In the genomic region with DNA sequence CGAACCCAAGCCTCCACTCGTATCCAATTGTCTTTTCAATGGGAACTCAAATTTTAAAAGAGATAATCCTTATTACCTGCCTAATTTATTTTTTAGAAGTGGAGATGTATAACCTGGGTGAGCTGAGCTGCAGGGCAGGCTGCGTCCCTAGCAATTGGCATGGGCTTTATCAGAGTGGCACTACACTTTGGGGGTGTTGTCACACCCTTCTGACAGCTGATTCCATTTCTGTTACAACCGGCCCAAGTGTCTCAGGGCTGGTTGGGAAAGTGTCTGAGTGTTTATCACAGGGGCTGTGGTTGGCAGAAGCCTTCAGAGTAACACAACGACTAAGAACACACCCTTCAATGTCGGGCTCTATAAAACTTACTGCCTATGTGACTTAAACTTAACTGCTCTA, we compare ENCODE assay signal across 25 cellular contexts.
"Had no signal": no experiment of that assay in that cellular context is flagged by ENCODE, and none has a peak within 500 bp of the region (broad histone marks: within the 10 kb centered on the region; RNA-seq: fewer than 3 reads in every experiment).

No MANE protein-coding gene starts in this region.

- H3K27me3 ChIP-seq: neural progenitor cell, ovary, right lobe of liver, stomach, thyroid gland, tibial nerve, upper lobe of left lung, vagina had no signal

- ATAC-seq: naive thymus-derived CD4-positive, alpha-beta T cell; natural killer cell; psoas muscle; right lobe of liver; stimulated activated effector memory CD8-positive, alpha-beta T cell treated with anti-CD3 and anti-CD28 coated beads, Interleukin-12 subunit alpha, Interleukin-12 subunit beta, amount 100 ng/mL, for 72 hours; stimulated activated naive B cell treated with anti-CD40 and anti-IgM and Interleukin-4, amounts not matched to agents 10 μg/mL and 1 μg/mL and 100 μg/mL, for 72 hours had no signal

- DNase-seq: naive thymus-derived CD4-positive, alpha-beta T cell; natural killer cell; occipital lobe; ovary; posterior cingulate gyrus; psoas muscle; right lobe of liver; sigmoid colon; small intestine; stimulated activated CD4-positive, alpha-beta T cell treated with anti-CD3 and anti-CD28 coated beads, Interleukin-15, amount 100 ng/mL, for 24 hours; stimulated activated CD4-positive, alpha-beta T cell treated with anti-CD3 and anti-CD28 coated beads, Interleukin-2, amount 100 ng/mL, for 24 hours; stimulated activated CD4-positive, alpha-beta T cell treated with anti-CD3 and anti-CD28 coated beads, Interleukin-2, amount 100 ng/mL, for 48 hours; stimulated activated CD4-positive, alpha-beta T cell treated with anti-CD3 and anti-CD28 coated beads, Interleukin-4, amount 100 ng/mL, for 24 hours; stimulated activated naive B cell treated with anti-CD40 and anti-IgM and Interleukin-4, amounts not matched to agents 10 μg/mL and 1 μg/mL and 100 μg/mL, for 72 hours; stimulated activated naive CD4-positive, alpha-beta T cell treated with Interleukin-2 at 50 U/mL for 16 hours; stomach; thyroid gland; trophoblast cell; upper lobe of left lung had no signal

- H3K9me3 ChIP-seq: ovary, psoas muscle, right lobe of liver, stomach, thoracic aorta, thyroid gland, tibial nerve, upper lobe of left lung, vagina had no signal

- H3K27ac ChIP-seq: neural progenitor cell, ovary, parathyroid adenoma, psoas muscle, right lobe of liver, sigmoid colon, stomach, thoracic aorta, thyroid gland, tibial nerve, upper lobe of left lung, vagina had no signal

- H3K4me3 ChIP-seq: neural progenitor cell, ovary, psoas muscle, right lobe of liver, sigmoid colon, stomach, thoracic aorta, thyroid gland, tibial nerve, upper lobe of left lung, vagina had no signal

- H3K4me1 ChIP-seq: neural progenitor cell, parathyroid adenoma, psoas muscle, right lobe of liver, sigmoid colon, stomach, tibial nerve, vagina had no signal

- H3K36me3 ChIP-seq: neural progenitor cell, ovary, right lobe of liver, sigmoid colon, stomach, thoracic aorta, thyroid gland, tibial nerve, upper lobe of left lung, vagina had no signal
